ENCODE assay signal across 12 cellular contexts in genomic region chr19:31352296-31352781, GRCh38. TPM values are rescaled to one million over a fixed set of nuclear protein-coding genes. Genes with fewer than 3 reads are reported as not detected.
DNase-seq lines count a peak whose midpoint lies in the region; ATAC-seq and TF ChIP-seq lines count a peak whose summit lies in the region.
"Had no signal": no experiment of that assay in that cellular context is flagged by ENCODE, and none has a peak within 500 bp of the region (broad histone marks: within the 10 kb centered on the region; RNA-seq: fewer than 3 reads in every experiment).

No MANE protein-coding gene starts in this region.

- peaks cover 20% of the 10 kb centered on the region for H4K20me1 ChIP-seq in smooth muscle cell (ENCODE audit: low read depth)

- H3K36me3 Mint-ChIP-seq in activated T-helper 17 cell treated with anti-CD3 and anti-CD28 coated beads, Interleukin-2, amount 50 U/mL, for 72 hours (ENCODE audit: low read depth), result peaks cover 6% of the 10 kb centered on the region

- peaks cover 30% of the 10 kb centered on the region for H3K4me1 Mint-ChIP-seq in activated T-helper 17 cell treated with anti-CD3 and anti-CD28 coated beads, Interleukin-2, amount 50 U/mL, for 72 hours

- H3F3A ChIP-seq in smooth muscle cell (ENCODE audit: low read depth), result peaks cover 6% of the 10 kb centered on the region

- DNase-seq in activated effector memory CD4-positive, alpha-beta T cell treated with anti-CD3 and anti-CD28 coated beads, Interleukin-2, amount 50 U/mL, for 16 hours, result peak; percentile 28
- DNase-seq in activated effector memory CD4-positive, alpha-beta T cell treated with Interleukin-2 at 50 U/mL for 16 hours, result no peak
- no peak for DNase-seq in smooth muscle cell (lab: John Stamatoyannopoulos, UW; ENCODE audit: unreplicated experiment)
- no peak for DNase-seq in cerebellar cortex (ENCODE audit: low spot score)
- DNase-seq in 8988T, result no peak
- DNase-seq: gastrocnemius medialis, NCI-H2081 had no signal

- H3K9ac ChIP-seq in iPS-20b (ENCODE audit: low read depth, low read length) (no peak overlapping the region), smooth muscle cell (ENCODE audit: low read depth) (peak overlapping the region; percentile 1)

- H3K27me3 ChIP-seq in iPS-20b (ENCODE audit: insufficient read depth, low read length) (peaks cover 82% of the 10 kb centered on the region), smooth muscle cell (ENCODE audit: low read depth) (no peaks in the 10 kb centered on the region)

- H3K27me3 Mint-ChIP-seq in activated T-helper 17 cell treated with anti-CD3 and anti-CD28 coated beads, Interleukin-2, amount 50 U/mL, for 72 hours, result peaks cover 60% of the 10 kb centered on the region

- ATAC-seq in activated T-helper 17 cell treated with anti-CD3 and anti-CD28 coated beads, Interleukin-2, amount 50 U/mL, for 72 hours (replicated peaks), result no peak
- ATAC-seq in GM19467 (IDR thresholded peaks at IDR 0.05; ENCODE audit: unreplicated experiment), result no peak
- ATAC-seq: gastrocnemius medialis, K562 had no signal

- no peaks in the 10 kb centered on the region; the same call in 1 of the 2 replicates for H3K9me3 ChIP-seq in iPS-20b (ENCODE audit: insufficient read depth, low read depth, low read length)
- no peaks in the 10 kb centered on the region for H3K9me3 ChIP-seq in smooth muscle cell (replicated peaks; ENCODE audit: low read depth)
- H3K9me3 ChIP-seq: gastrocnemius medialis had no signal

- H3K36me3 ChIP-seq in iPS-20b (ENCODE audit: insufficient read depth, low read depth, low read length) (no peaks in the 10 kb centered on the region), smooth muscle cell (ENCODE audit: low read depth) (no peaks in the 10 kb centered on the region)
- H3K36me3 ChIP-seq: gastrocnemius medialis had no signal

- TF ChIP-seq CTCF in smooth muscle cell (IDR thresholded peaks at IDR 0.05; ENCODE audit: borderline replicate concordance, insufficient read depth, poor library complexity, severe bottlenecking), result no peak

- peaks cover 48% of the 10 kb centered on the region for H3K79me2 ChIP-seq in smooth muscle cell (ENCODE audit: low read depth)

- H3K27ac ChIP-seq in iPS-20b (ENCODE audit: low read length) (no peak overlapping the region), smooth muscle cell (ENCODE audit: low read depth) (peak overlapping the region; percentile 84)
- H3K27ac ChIP-seq: gastrocnemius medialis had no signal

- 21% methylated on average over 14 of the region's 14 CpGs for WGBS in smooth muscle cell (ENCODE audit: low lambda C conversion rate)

- H3K4me3 Mint-ChIP-seq in activated T-helper 17 cell treated with anti-CD3 and anti-CD28 coated beads, Interleukin-2, amount 50 U/mL, for 72 hours, result peak overlapping the region; percentile 84

- peaks cover 49% of the 10 kb centered on the region; the same call in 1 of the 2 replicates for H3K4me1 ChIP-seq in iPS-20b (ENCODE audit: insufficient read depth, low read length)
- H3K4me1 ChIP-seq in smooth muscle cell (ENCODE audit: low read depth), result peaks cover 34% of the 10 kb centered on the region

- H3K9me3 Mint-ChIP-seq in activated T-helper 17 cell treated with anti-CD3 and anti-CD28 coated beads, Interleukin-2, amount 50 U/mL, for 72 hours, result no peaks in the 10 kb centered on the region

- H3K4me2 ChIP-seq in smooth muscle cell, result peak overlapping the region; percentile 92

- no peak overlapping the region for H2AFZ ChIP-seq in smooth muscle cell (ENCODE audit: low read depth)

- H3K4me3 ChIP-seq in iPS-20b (ENCODE audit: low read length) (peak overlapping the region; percentile 73), smooth muscle cell (peak overlapping the region; percentile 94)
- H3K4me3 ChIP-seq: K562 had no signal

- no peak overlapping the region for H3K27ac Mint-ChIP-seq in activated T-helper 17 cell treated with anti-CD3 and anti-CD28 coated beads, Interleukin-2, amount 50 U/mL, for 72 hours
- H3K27ac Mint-ChIP-seq: memory B cell had no signal

RNA-seq across cellular contexts. Expression of gene TSHZ3, which starts 3.1 kb away (rescaled TPM):
- total RNA-seq in activated T-helper 17 cell treated with anti-CD3 and anti-CD28 coated beads, Interleukin-2, amount 50 U/mL, for 72 hours, result 1 to 10 TPM in 1 of 2 donors, under 1 TPM in 1; 0.82 to 1.2 TPM
- total RNA-seq in smooth muscle cell, result 19.6 and 23.7 TPM in 2 replicates
- polyA plus RNA-seq in smooth muscle cell, result 20.5 and 21.8 TPM in 2 replicates
